In genomic region chr14:98189077-98189476, GRCh38 we compare ENCODE assay signal across 15 cellular contexts.
A peak's percentile ranks its signal among the peaks of the same experiment; 100 is the strongest.
DNase-seq lines count a peak whose midpoint lies in the region; ATAC-seq and TF ChIP-seq lines count a peak whose summit lies in the region.
"Had no signal": no experiment of that assay in that cellular context is flagged by ENCODE, and none has a peak within 500 bp of the region (broad histone marks: within the 10 kb centered on the region; RNA-seq: fewer than 3 reads in every experiment).

No MANE protein-coding gene starts in this region.

- intact Hi-C loops in activated CD4-positive, alpha-beta T cell treated with anti-CD3 and anti-CD28 coated beads, Interleukin-2, amount 10 ng/mL, durations not matched to agents 24 days and 14 days (cut with micrococcal nuclease): loop anchor here (1.0 to 10.0 kb wide), 4 partner anchors 20 to 1046 kb away; no protein-coding TSS in a partner anchor

- TF ChIP-seq POLR2A in erythroblast (IDR thresholded peaks at IDR 0.05; ENCODE audit: low read length): no peak

- peaks cover 91% of the 10 kb centered on the region for H3K4me1 Mint-ChIP-seq in activated CD4-positive, alpha-beta T cell treated with anti-CD3 and anti-CD28 coated beads, Interleukin-2, amount 10 ng/mL, durations not matched to agents 24 days and 14 days

- H3K27me3 Mint-ChIP-seq in activated CD4-positive, alpha-beta T cell treated with anti-CD3 and anti-CD28 coated beads, Interleukin-2, amount 10 ng/mL, durations not matched to agents 24 days and 14 days: no peaks in the 10 kb centered on the region

- H3K4me3 Mint-ChIP-seq in activated CD4-positive, alpha-beta T cell treated with anti-CD3 and anti-CD28 coated beads, Interleukin-2, amount 10 ng/mL, durations not matched to agents 24 days and 14 days: peak overlapping the region; percentile 76

- DNase-seq in activated CD4-positive, alpha-beta T cell treated with anti-CD3 and anti-CD28 coated beads, Interleukin-2, amount 10 ng/mL, durations not matched to agents 24 days and 14 days: peak; percentile 86
- DNase-seq in activated CD4-positive, alpha-beta T cell treated with anti-CD3 and anti-CD28 coated beads, Interleukin-2, amount 50 U/mL, for 48 hours: no peak
- DNase-seq in NCI-H510A (lab: John Stamatoyannopoulos, UW): peak; percentile 45
- DNase-seq in astrocyte of the hippocampus (ENCODE audit: low read depth, low spot score): peak; percentile 4
- DNase-seq in stimulated activated naive CD8-positive, alpha-beta T cell treated with anti-CD3 and anti-CD28 coated beads, Interleukin-15, Interleukin-2, amounts not matched to agents 100 U/mL and 50 U/mL, for 24 hours: no peak
- DNase-seq in erythroblast (lab: John Stamatoyannopoulos, UW): no peak
- DNase-seq: effector CD8-positive, alpha-beta T cell; foreskin fibroblast; MV-4-11; NCI-H226; pancreas; stimulated activated CD4-positive, alpha-beta T cell treated with anti-CD3 and anti-CD28 coated beads, Interleukin-12 subunit alpha, Interleukin-12 subunit beta, amount 100 ng/mL, for 4 hours; trophoblast cell had no signal

- ATAC-seq in stimulated activated naive CD8-positive, alpha-beta T cell treated with anti-CD3 and anti-CD28 coated beads, Interleukin-15, Interleukin-2, amounts not matched to agents 100 U/mL and 50 U/mL, for 24 hours: peak; percentile 53
- ATAC-seq in GM18867 (IDR thresholded peaks at IDR 0.05; ENCODE audit: unreplicated experiment) (no peak), HG03460 (IDR thresholded peaks at IDR 0.05; ENCODE audit: unreplicated experiment) (no peak)
- ATAC-seq: pancreas had no signal

- H3K9me3 Mint-ChIP-seq in activated CD4-positive, alpha-beta T cell treated with anti-CD3 and anti-CD28 coated beads, Interleukin-2, amount 10 ng/mL, durations not matched to agents 24 days and 14 days: no peaks in the 10 kb centered on the region

- peak overlapping the region; percentile 97 for H3K27ac Mint-ChIP-seq in activated CD4-positive, alpha-beta T cell treated with anti-CD3 and anti-CD28 coated beads, Interleukin-2, amount 10 ng/mL, durations not matched to agents 24 days and 14 days

- peaks cover 6% of the 10 kb centered on the region for H3K36me3 Mint-ChIP-seq in activated CD4-positive, alpha-beta T cell treated with anti-CD3 and anti-CD28 coated beads, Interleukin-2, amount 10 ng/mL, durations not matched to agents 24 days and 14 days (ENCODE audit: low read depth)

Comparison
In these comparisons a context has a peak if more than half of its experiments do, and no peak if none do; other contexts are left out.
1. DNase-seq: peak in activated CD4-positive, alpha-beta T cell treated with anti-CD3 and anti-CD28 coated beads, Interleukin-2, amount 10 ng/mL, durations not matched to agents 24 days and 14 days (single experiment), NCI-H510A (single experiment) and astrocyte of the hippocampus (single experiment); none in activated CD4-positive, alpha-beta T cell treated with anti-CD3 and anti-CD28 coated beads, Interleukin-2, amount 50 U/mL, for 48 hours (0 of 2), stimulated activated naive CD8-positive, alpha-beta T cell treated with anti-CD3 and anti-CD28 coated beads, Interleukin-15, Interleukin-2, amounts not matched to agents 100 U/mL and 50 U/mL, for 24 hours (single experiment) and erythroblast (0 of 2).